ENCODE assay signal across 16 cellular contexts in the genomic region with DNA sequence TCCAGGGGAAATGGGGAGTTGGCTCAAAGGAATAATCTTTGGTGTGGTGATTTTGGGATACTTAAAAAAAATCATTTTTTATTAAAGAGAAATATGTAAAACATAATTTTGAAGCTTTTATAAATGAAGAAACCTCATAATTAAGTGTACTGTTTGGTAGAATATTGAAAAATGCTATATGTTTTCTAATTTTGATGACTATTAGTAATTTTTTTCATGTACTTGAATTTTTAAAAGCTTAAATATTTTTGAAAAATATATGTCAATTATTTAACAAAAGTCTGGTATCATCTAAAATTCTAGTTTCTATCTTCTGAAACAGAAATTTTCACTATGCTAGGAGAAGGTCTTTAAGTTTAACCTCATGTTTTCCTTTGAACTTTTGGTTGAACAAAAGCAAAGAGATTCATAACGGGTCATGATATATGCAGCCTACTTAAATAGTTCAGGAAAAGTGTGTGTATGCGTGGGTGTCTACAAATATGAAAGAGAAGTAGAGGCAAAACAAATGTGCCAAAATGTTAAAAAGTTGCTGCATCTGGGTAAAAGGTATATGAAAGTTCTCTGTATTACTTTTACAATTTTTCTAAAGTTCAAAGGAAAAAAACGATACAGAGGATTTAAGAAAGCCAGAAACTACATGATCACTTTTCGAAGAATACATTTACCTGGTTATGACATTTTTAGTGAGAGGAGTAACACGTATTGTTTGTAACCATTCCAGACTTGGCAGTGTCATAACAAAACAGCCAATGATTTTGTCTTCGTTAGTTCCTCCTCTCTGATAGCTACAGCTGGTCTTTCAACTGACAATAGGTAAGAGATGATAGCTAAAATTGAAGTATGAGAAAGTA.
A peak's percentile ranks its signal among the peaks of the same experiment; 100 is the strongest.
DNase-seq lines count a peak whose midpoint lies in the region; ATAC-seq and FAIRE-seq lines count a peak whose summit lies in the region.
"Had no signal": no experiment of that assay in that cellular context is flagged by ENCODE, and none has a peak within 500 bp of the region (broad histone marks: within the 10 kb centered on the region; RNA-seq: fewer than 3 reads in every experiment).

No MANE protein-coding gene starts in this region.

- no peak for DNase-seq in activated naive CD4-positive, alpha-beta T cell treated with anti-CD3 and anti-CD28 coated beads, Interleukin-2, amount 50 U/mL, for 72 hours (ENCODE audit: low spot score in 2 of 2)
- DNase-seq in activated naive CD4-positive, alpha-beta T cell treated with anti-CD3 and anti-CD28 coated beads, Interleukin-2, amount 10 ng/mL, durations not matched to agents 7 days and 5 days, result no peak
- DNase-seq in activated T-helper 1 cell treated with anti-CD3 and anti-CD28 coated beads, Interleukin-12 subunit alpha, Interleukin-12 subunit beta, Interleukin-2, Interleukin-4 antibody, amounts not matched to agents 30 ng/mL and 10 ng/mL and 1 ng/mL, durations not matched to agents 14 hours and 24 hours and 36 hours (ENCODE audit: low spot score), result no peak
- DNase-seq in frontal cortex (ENCODE audit: low spot score in 2 of 2), result no peak
- no peak for DNase-seq in NCI-H526 (lab: John Stamatoyannopoulos, UW)
- DNase-seq in AG08396 (ENCODE audit: low spot score), result no peak
- DNase-seq: COR-L47, H7, NCI-H1105 treated with DMSO at 0.1 percent for 48 hours, NCI-H1930, NCI-H2171, NCI-H446 treated with DMSO at 0.1 percent for 48 hours, Peyer's patch, Right ventricle myocardium superior had no signal

- peak; percentile 61 to 91 for ATAC-seq in activated naive CD4-positive, alpha-beta T cell treated with anti-CD3 and anti-CD28 coated beads, Interleukin-2, amount 50 U/mL, for 72 hours
- ATAC-seq in HG03280 (IDR thresholded peaks at IDR 0.05; ENCODE audit: unreplicated experiment), result no peak

- intact Hi-C loops in activated T-helper 1 cell treated with anti-CD3 and anti-CD28 coated beads, Interleukin-12 subunit alpha, Interleukin-12 subunit beta, Interleukin-2, Interleukin-4 antibody, amounts not matched to agents 30 ng/mL and 10 ng/mL and 1 ng/mL, durations not matched to agents 14 hours and 24 hours and 36 hours (cut with micrococcal nuclease), result loop anchor here (2.0 kb wide), 1 partner anchor 30 kb away; no protein-coding TSS in a partner anchor

- H3K4me1 Mint-ChIP-seq in activated naive CD4-positive, alpha-beta T cell treated with anti-CD3 and anti-CD28 coated beads, Interleukin-2, amount 10 ng/mL, durations not matched to agents 7 days and 5 days, result peaks cover 17% of the 10 kb centered on the region
- H3K4me1 Mint-ChIP-seq in activated T-helper 1 cell treated with anti-CD3 and anti-CD28 coated beads, Interleukin-12 subunit alpha, Interleukin-12 subunit beta, Interleukin-2, Interleukin-4 antibody, amounts not matched to agents 30 ng/mL and 10 ng/mL and 1 ng/mL, durations not matched to agents 14 hours and 24 hours and 36 hours (ENCODE audit: low read depth), result peaks cover 20% of the 10 kb centered on the region

- FAIRE-seq in frontal cortex (lab: Jason Lieb, UNC), result peak; percentile 36
- FAIRE-seq: GM18507 had no signal

- no peaks in the 10 kb centered on the region for H3K27me3 Mint-ChIP-seq in activated naive CD4-positive, alpha-beta T cell treated with anti-CD3 and anti-CD28 coated beads, Interleukin-2, amount 10 ng/mL, durations not matched to agents 7 days and 5 days
- H3K27me3 Mint-ChIP-seq in activated T-helper 1 cell treated with anti-CD3 and anti-CD28 coated beads, Interleukin-12 subunit alpha, Interleukin-12 subunit beta, Interleukin-2, Interleukin-4 antibody, amounts not matched to agents 30 ng/mL and 10 ng/mL and 1 ng/mL, durations not matched to agents 14 hours and 24 hours and 36 hours (ENCODE audit: insufficient read depth), result no peaks in the 10 kb centered on the region

- no peak overlapping the region for H3K4me3 Mint-ChIP-seq in activated naive CD4-positive, alpha-beta T cell treated with anti-CD3 and anti-CD28 coated beads, Interleukin-2, amount 10 ng/mL, durations not matched to agents 7 days and 5 days
- H3K4me3 Mint-ChIP-seq in activated T-helper 1 cell treated with anti-CD3 and anti-CD28 coated beads, Interleukin-12 subunit alpha, Interleukin-12 subunit beta, Interleukin-2, Interleukin-4 antibody, amounts not matched to agents 30 ng/mL and 10 ng/mL and 1 ng/mL, durations not matched to agents 14 hours and 24 hours and 36 hours, result peak overlapping the region; percentile 15

- peaks cover 0 to 5% of the 10 kb centered on the region in 2 donors for H3K36me3 Mint-ChIP-seq in activated naive CD4-positive, alpha-beta T cell treated with anti-CD3 and anti-CD28 coated beads, Interleukin-2, amount 50 U/mL, for 72 hours
- peaks cover 26% of the 10 kb centered on the region for H3K36me3 Mint-ChIP-seq in activated naive CD4-positive, alpha-beta T cell treated with anti-CD3 and anti-CD28 coated beads, Interleukin-2, amount 10 ng/mL, durations not matched to agents 7 days and 5 days
- peaks cover 16% of the 10 kb centered on the region for H3K36me3 Mint-ChIP-seq in activated T-helper 1 cell treated with anti-CD3 and anti-CD28 coated beads, Interleukin-12 subunit alpha, Interleukin-12 subunit beta, Interleukin-2, Interleukin-4 antibody, amounts not matched to agents 30 ng/mL and 10 ng/mL and 1 ng/mL, durations not matched to agents 14 hours and 24 hours and 36 hours (ENCODE audit: low read depth)

- H3K9me3 Mint-ChIP-seq in activated naive CD4-positive, alpha-beta T cell treated with anti-CD3 and anti-CD28 coated beads, Interleukin-2, amount 50 U/mL, for 72 hours, result no peaks in the 10 kb centered on the region
- no peaks in the 10 kb centered on the region for H3K9me3 Mint-ChIP-seq in activated naive CD4-positive, alpha-beta T cell treated with anti-CD3 and anti-CD28 coated beads, Interleukin-2, amount 10 ng/mL, durations not matched to agents 7 days and 5 days
- no peaks in the 10 kb centered on the region for H3K9me3 Mint-ChIP-seq in activated T-helper 1 cell treated with anti-CD3 and anti-CD28 coated beads, Interleukin-12 subunit alpha, Interleukin-12 subunit beta, Interleukin-2, Interleukin-4 antibody, amounts not matched to agents 30 ng/mL and 10 ng/mL and 1 ng/mL, durations not matched to agents 14 hours and 24 hours and 36 hours

- peak overlapping the region in 1 of 2 donors; percentile 61 for H3K27ac Mint-ChIP-seq in activated naive CD4-positive, alpha-beta T cell treated with anti-CD3 and anti-CD28 coated beads, Interleukin-2, amount 50 U/mL, for 72 hours
- no peak overlapping the region for H3K27ac Mint-ChIP-seq in activated naive CD4-positive, alpha-beta T cell treated with anti-CD3 and anti-CD28 coated beads, Interleukin-2, amount 10 ng/mL, durations not matched to agents 7 days and 5 days
- peak overlapping the region; percentile 19 for H3K27ac Mint-ChIP-seq in activated T-helper 1 cell treated with anti-CD3 and anti-CD28 coated beads, Interleukin-12 subunit alpha, Interleukin-12 subunit beta, Interleukin-2, Interleukin-4 antibody, amounts not matched to agents 30 ng/mL and 10 ng/mL and 1 ng/mL, durations not matched to agents 14 hours and 24 hours and 36 hours

- CTCF ChIA-PET in activated naive CD4-positive, alpha-beta T cell treated with anti-CD3 and anti-CD28 coated beads, Interleukin-2, amount 10 ng/mL, durations not matched to agents 7 days and 5 days (lab: Charles Lee), result interaction anchor here (0.9 to 2.2 kb wide), 5 partner anchors 23 to 250 kb away, joined by 4 to 13 read pairs (median 6); partner anchors contain the start of gene DTWD2
